ENCODE assay signal across 14 cellular contexts in the genomic region with DNA sequence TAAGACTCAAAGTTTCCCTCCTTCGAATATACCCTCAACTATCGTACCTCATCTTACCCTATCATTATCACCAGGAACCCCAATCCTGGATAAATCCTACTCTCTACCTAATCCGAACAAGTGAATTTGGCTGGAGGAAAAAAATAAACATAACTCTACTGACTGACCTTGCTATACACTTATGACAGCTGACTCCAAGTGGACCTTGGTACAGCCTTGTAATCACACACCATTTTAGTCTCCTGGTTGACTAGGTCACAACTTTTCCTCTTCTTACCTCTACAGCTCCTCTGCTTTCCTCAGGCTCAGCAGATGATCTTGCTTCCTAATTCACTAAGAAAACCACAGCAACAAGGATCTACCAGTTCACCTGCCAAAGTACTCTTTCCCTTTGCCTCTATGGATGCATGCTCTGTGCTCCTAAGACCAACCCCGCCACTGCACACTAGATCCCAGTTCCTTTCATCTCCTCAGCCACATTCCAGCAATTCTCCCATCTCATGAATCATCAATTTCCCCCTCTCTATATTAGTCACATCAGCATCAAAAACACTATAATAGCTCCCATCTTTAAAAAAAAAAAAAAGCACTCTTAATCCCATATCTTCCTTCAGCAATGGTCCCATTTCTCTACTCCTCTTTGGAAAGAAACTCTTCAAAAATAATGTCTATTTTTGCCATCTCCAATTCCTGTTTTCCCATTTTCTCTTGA. TPM values are rescaled to one million over a fixed set of nuclear protein-coding genes. Genes with fewer than 3 reads are reported as not detected.
DNase-seq lines count a peak whose midpoint lies in the region; ATAC-seq and TF ChIP-seq lines count a peak whose summit lies in the region.
"Had no signal": no experiment of that assay in that cellular context is flagged by ENCODE, and none has a peak within 500 bp of the region (broad histone marks: within the 10 kb centered on the region; RNA-seq: fewer than 3 reads in every experiment).

No MANE protein-coding gene starts in this region.

- H3K27ac ChIP-seq in IMR-90 (ENCODE audit: insufficient read depth, low read length) (peak overlapping the region; percentile 61), brain microvascular endothelial cell (peak overlapping the region; percentile 81)
- H3K27ac ChIP-seq: colonic mucosa, pancreas had no signal

- H3K27ac Mint-ChIP-seq in stimulated activated naive B cell treated with anti-CD40 and anti-IgM and Interleukin-4, amounts not matched to agents 10 μg/mL and 1 μg/mL and 100 μg/mL, for 72 hours = no peak overlapping the region

- H3K4me1 ChIP-seq in IMR-90 (ENCODE audit: control insufficient read depth, insufficient read depth, low read length) = peaks cover 19% of the 10 kb centered on the region
- H3K4me1 ChIP-seq: colonic mucosa had no signal

- H4K91ac ChIP-seq in IMR-90 (ENCODE audit: insufficient read depth, low read depth, low read length) = peak overlapping the region; percentile 78

- peak overlapping the region; percentile 91 for H2BK20ac ChIP-seq in IMR-90 (ENCODE audit: low read depth, low read length)

- intact Hi-C loops in IMR-90 (cut with micrococcal nuclease) = no loop called here

- peak overlapping the region; percentile 92 for H2BK5ac ChIP-seq in IMR-90 (ENCODE audit: low read depth, low read length, poor library complexity, severe bottlenecking)

- H2BK120ac ChIP-seq in IMR-90 (ENCODE audit: low read depth, low read length) = peak overlapping the region; percentile 93

- no peaks in the 10 kb centered on the region for H3K27me3 Mint-ChIP-seq in stimulated activated naive B cell treated with anti-CD40 and anti-IgM and Interleukin-4, amounts not matched to agents 10 μg/mL and 1 μg/mL and 100 μg/mL, for 72 hours

- in situ Hi-C loops in IMR-90 (cut with MboI; ENCODE audit: low sequenced_read_pairs) = loop anchor here (5.0 kb wide), 1 partner anchor 47 kb away; no protein-coding TSS in a partner anchor
- in situ Hi-C loops in brain microvascular endothelial cell (cut with HindIII; ENCODE audit: low pct_ligation_motif_present, low sequenced_read_pairs) = no loop called here

- CTCF ChIA-PET in IMR-90 (lab: Yijun Ruan, JAX) = interaction anchor here (1.9 kb wide), 1 partner anchor 111 kb away, joined by 10 read pairs; a partner anchor contains a TSS

- H3K4me3 ChIP-seq in IMR-90 (ENCODE audit: insufficient read depth, low read depth, low read length) (no peak overlapping the region), brain microvascular endothelial cell (ENCODE audit: low read depth, low read length) (no peak overlapping the region)
- H3K4me3 ChIP-seq: colonic mucosa, pancreas had no signal

- no peak overlapping the region for H3K4me3 Mint-ChIP-seq in stimulated activated naive B cell treated with anti-CD40 and anti-IgM and Interleukin-4, amounts not matched to agents 10 μg/mL and 1 μg/mL and 100 μg/mL, for 72 hours

- peak overlapping the region; percentile 89 for H2BK15ac ChIP-seq in IMR-90 (ENCODE audit: low read depth, low read length)

- no peaks in the 10 kb centered on the region for H3K9me3 ChIP-seq in IMR-90 (ENCODE audit: control insufficient read depth, insufficient read depth, low read length)
- H3K9me3 ChIP-seq: colonic mucosa, pancreas had no signal

- no peak overlapping the region for H3K9ac ChIP-seq in IMR-90 (ENCODE audit: low read depth, low read length)

- H3K36me3 Mint-ChIP-seq in stimulated activated naive B cell treated with anti-CD40 and anti-IgM and Interleukin-4, amounts not matched to agents 10 μg/mL and 1 μg/mL and 100 μg/mL, for 72 hours = peaks cover 0 to 3% of the 10 kb centered on the region in 2 donors

- H3K4ac ChIP-seq in IMR-90 (ENCODE audit: low read depth, low read length) = peak overlapping the region; percentile 88

- no peaks in the 10 kb centered on the region for H4K20me1 ChIP-seq in IMR-90 (ENCODE audit: insufficient read depth, low read length)

- 73 to 100% methylated on average over 1 to 2 of the region's 4 CpGs for WGBS in IMR-90 (ENCODE audit: extremely low coverage in 2 of 2, insufficient read length in 1 of 2), 2 experiments

- BruUV-seq in IMR-90 (replicated peaks; lab: Mats Ljungman, UMichigan) = no TSS peak

- H3K9me3 Mint-ChIP-seq in stimulated activated naive B cell treated with anti-CD40 and anti-IgM and Interleukin-4, amounts not matched to agents 10 μg/mL and 1 μg/mL and 100 μg/mL, for 72 hours = no peaks in the 10 kb centered on the region

- H4K8ac ChIP-seq in IMR-90 (ENCODE audit: low read depth in 2 of 2, low read length in 2 of 2) = peak overlapping the region; percentile 69 to 70

- DNase-seq in AG08395 (ENCODE audit: low spot score) = peak; percentile 61
- DNase-seq in IMR-90 = peak; percentile 81
- peak; percentile 58 for DNase-seq in brain microvascular endothelial cell
- no peak for DNase-seq in left lobe of liver (ENCODE audit: low spot score)
- DNase-seq in stimulated activated naive B cell treated with anti-CD40 and anti-IgM and Interleukin-4, amounts not matched to agents 10 μg/mL and 1 μg/mL and 100 μg/mL, for 72 hours = no peak
- DNase-seq in cerebellar cortex (ENCODE audit: low spot score) = no peak
- no peak for DNase-seq in activated T-cell treated with anti-CD3 and anti-CD28 coated beads, Interleukin-2, amount 50 U/mL, for 48 hours
- no peak for DNase-seq in ecto neural progenitor cell (ENCODE audit: low spot score)
- DNase-seq: activated naive CD4-positive, alpha-beta T cell treated with Interleukin-2 at 50 U/mL for 16 hours; colonic mucosa; NCI-H2171 treated with DMSO at 0.1 percent for 48 hours; pancreas; stimulated activated CD4-positive, alpha-beta T cell treated with anti-CD3 and anti-CD28 coated beads, Interleukin-2, amount 100 ng/mL, for 48 hours; stimulated activated naive CD4-positive, alpha-beta T cell had no signal

- H3K56ac ChIP-seq in IMR-90 (ENCODE audit: extremely low read depth, insufficient read depth, low read length) = peak overlapping the region; percentile 9; the same call in 1 of the 2 replicates

- no peaks in the 10 kb centered on the region for H3K27me3 ChIP-seq in IMR-90 (ENCODE audit: control insufficient read depth, insufficient read depth, low read length)
- H3K27me3 ChIP-seq in brain microvascular endothelial cell (replicated peaks) = no peaks in the 10 kb centered on the region
- H3K27me3 ChIP-seq: colonic mucosa, pancreas had no signal

- peaks cover 14% of the 10 kb centered on the region for H3K9me1 ChIP-seq in IMR-90 (ENCODE audit: insufficient read depth, low read length)

- TF ChIP-seq RAD21 in IMR-90 (IDR thresholded peaks at IDR 0.05; ENCODE audit: low read length) = no peak

- dilution Hi-C loops in IMR-90 (cut with HindIII; ENCODE audit: low sequenced_read_pairs, unreplicated experiment) = no loop called here

- H2AFZ ChIP-seq in IMR-90 (replicated peaks; ENCODE audit: low read length, poor library complexity) = no peak overlapping the region

- H4K5ac ChIP-seq in IMR-90 (ENCODE audit: low read depth, low read length) = peak overlapping the region; percentile 39

- H3K79me1 ChIP-seq in IMR-90 (ENCODE audit: low read depth in 1 of 2, low read length in 2 of 2) = peaks cover 39 to 60% of the 10 kb centered on the region in 2 experiments

- H3K14ac ChIP-seq in IMR-90 (replicated peaks; ENCODE audit: low read depth, low read length) = peak overlapping the region; percentile 90

- ATAC-seq in IMR-90 (ENCODE audit: low read depth) (peak; percentile 43), left lobe of liver (peak; percentile 37)
- no peak for ATAC-seq in stimulated activated naive B cell treated with anti-CD40 and anti-IgM and Interleukin-4, amounts not matched to agents 10 μg/mL and 1 μg/mL and 100 μg/mL, for 72 hours (replicated peaks)

- peak overlapping the region; percentile 11 for H2AK9ac ChIP-seq in IMR-90 (replicated peaks; ENCODE audit: low read depth, low read length, poor library complexity)

- peaks cover 5 to 21% of the 10 kb centered on the region in 2 donors for H3K4me1 Mint-ChIP-seq in stimulated activated naive B cell treated with anti-CD40 and anti-IgM and Interleukin-4, amounts not matched to agents 10 μg/mL and 1 μg/mL and 100 μg/mL, for 72 hours

- H3K18ac ChIP-seq in IMR-90 (ENCODE audit: low read depth, low read length) = peak overlapping the region; percentile 53

- peak overlapping the region; percentile 59; the same call in 1 of the 2 replicates for H3K4me2 ChIP-seq in IMR-90 (ENCODE audit: low read depth, low read length)

- peak overlapping the region; percentile 60 for H2AK5ac ChIP-seq in IMR-90 (ENCODE audit: low read depth, low read length)

- H3K23ac ChIP-seq in IMR-90 (ENCODE audit: low read depth, low read length) = peak overlapping the region; percentile 82

- TF ChIP-seq CTCF in IMR-90 (conservative IDR thresholded peaks at IDR 0.05; ENCODE audit: low read depth, low read length) = no peak
- TF ChIP-seq CTCF in brain microvascular endothelial cell (IDR thresholded peaks at IDR 0.05; ENCODE audit: low read depth, low read length, missing control alignments) = no peak

- POLR2A ChIA-PET in IMR-90 (lab: Charles Lee; ENCODE audit: unreplicated experiment) = interaction anchor here (0.7 kb wide), 1 partner anchor 329 kb away, joined by 4 read pairs; no protein-coding TSS in a partner anchor

- H3K36me3 ChIP-seq in IMR-90 (ENCODE audit: control insufficient read depth, insufficient read depth, low read length) (no peaks in the 10 kb centered on the region), brain microvascular endothelial cell (replicated peaks) (no peaks in the 10 kb centered on the region)
- H3K36me3 ChIP-seq: colonic mucosa, pancreas had no signal

- TF ChIP-seq POLR2A in IMR-90 (IDR thresholded peaks at IDR 0.05; ENCODE audit: low read depth, low read length) = no peak

TF ChIP-seq in IMR-90, 13 proteins besides CTCF, POLR2A, EP300 and RAD21 (continues in another document):
- TF ChIP-seq BHLHE40 (IDR thresholded peaks at IDR 0.05; ENCODE audit: low read depth, low read length) (no peak), FOS (IDR thresholded peaks at IDR 0.05; ENCODE audit: low read depth, low read length) (0 out of 2 replicates have a peak, but pooled peaks have one; percentile 15), MAFK (IDR thresholded peaks at IDR 0.05; ENCODE audit: low read depth, low read length) (peak; percentile 59; the same call in 1 of the 2 replicates), NFE2L2 (IDR thresholded peaks at IDR 0.05; ENCODE audit: low read depth, low read length) (no peak)
- TF ChIP-seq, protein P1, sequence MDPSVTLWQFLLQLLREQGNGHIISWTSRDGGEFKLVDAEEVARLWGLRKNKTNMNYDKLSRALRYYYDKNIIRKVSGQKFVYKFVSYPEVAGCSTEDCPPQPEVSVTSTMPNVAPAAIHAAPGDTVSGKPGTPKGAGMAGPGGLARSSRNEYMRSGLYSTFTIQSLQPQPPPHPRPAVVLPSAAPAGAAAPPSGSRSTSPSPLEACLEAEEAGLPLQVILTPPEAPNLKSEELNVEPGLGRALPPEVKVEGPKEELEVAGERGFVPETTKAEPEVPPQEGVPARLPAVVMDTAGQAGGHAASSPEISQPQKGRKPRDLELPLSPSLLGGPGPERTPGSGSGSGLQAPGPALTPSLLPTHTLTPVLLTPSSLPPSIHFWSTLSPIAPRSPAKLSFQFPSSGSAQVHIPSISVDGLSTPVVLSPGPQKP (IDR thresholded peaks at IDR 0.05; ENCODE audit: borderline replicate concordance, low read depth, low read length) = no peak

RNA-seq across cellular contexts. Expression of a gene that starts 35.5 kb away (rescaled TPM):
- total RNA-seq in IMR-90 (2012; rRNA removed) = 59.5 and 66.4 TPM in 2 replicates
- polyA plus RNA-seq in IMR-90 (2012; rRNA removed) = 24.2 and 34.2 TPM in 2 replicates
- polyA plus RNA-seq in IMR-90 (2012; cell fraction: cytosol; rRNA removed) = 8.0 and 13.1 TPM in 2 replicates
- 10.3 and 43.3 TPM in 2 replicates for polyA plus RNA-seq in IMR-90 (2012; cell fraction: nucleus; rRNA removed; ENCODE audit: low replicate concordance)
- total RNA-seq in left lobe of liver = 16.0 TPM

Comparison
In these comparisons a context has a peak if more than half of its experiments do, and no peak if none do; other contexts are left out.
1. DNase-seq: peak in AG08395 (single experiment), IMR-90 (single experiment) and brain microvascular endothelial cell (single experiment); none in left lobe of liver (single experiment), stimulated activated naive B cell treated with anti-CD40 and anti-IgM and Interleukin-4, amounts not matched to agents 10 μg/mL and 1 μg/mL and 100 μg/mL, for 72 hours (single experiment), cerebellar cortex (single experiment), activated T-cell treated with anti-CD3 and anti-CD28 coated beads, Interleukin-2, amount 50 U/mL, for 48 hours (0 of 2) and ecto neural progenitor cell (single experiment).
2. ATAC-seq: peak in IMR-90 (single experiment) and left lobe of liver (single experiment); none in stimulated activated naive B cell treated with anti-CD40 and anti-IgM and Interleukin-4, amounts not matched to agents 10 μg/mL and 1 μg/mL and 100 μg/mL, for 72 hours (0 of 2).